Comparison of ENCODE assay signal across 9 cellular contexts in the genomic region with DNA sequence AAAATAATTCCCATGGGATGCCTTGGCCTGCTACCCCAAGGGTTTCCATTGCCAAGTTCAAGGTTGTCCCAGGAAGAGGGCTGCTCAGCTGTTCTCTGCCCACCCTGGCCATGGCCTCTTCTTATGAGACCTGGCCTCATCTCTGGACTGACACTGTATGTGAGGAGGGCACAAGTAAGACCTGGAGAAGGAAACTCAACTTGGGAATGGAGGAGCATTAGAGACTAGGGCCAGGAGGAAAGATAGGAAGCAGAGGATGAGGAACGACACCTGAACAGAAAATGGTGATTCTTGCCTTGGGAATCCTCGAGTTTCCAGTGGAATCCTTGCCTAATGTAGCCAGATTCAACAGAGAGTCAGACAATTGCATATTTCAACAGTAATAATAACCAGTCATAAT. TPM values are rescaled to one million over a fixed set of nuclear protein-coding genes. Genes with fewer than 3 reads are reported as not detected.
"Had no signal": no experiment of that assay in that cellular context is flagged by ENCODE, and none has a peak within 500 bp of the region (broad histone marks: within the 10 kb centered on the region; RNA-seq: fewer than 3 reads in every experiment).

No MANE protein-coding gene starts in this region.

- H3K27ac Mint-ChIP-seq: GM23338, H9, IgD-negative memory B cell had no signal

- H3K4me3 Mint-ChIP-seq: GM23338, H9, IgD-negative memory B cell had no signal

- ATAC-seq: GM23338 had no signal

- H3K27ac ChIP-seq: HL-60 had no signal

- FAIRE-seq: H1, H54 had no signal

- H3K4me2 ChIP-seq: GM23338 had no signal

- DNase-seq: H9, HCEC 1CT, KBM-7 had no signal

- H3K4me3 ChIP-seq: GM23338 had no signal

- H2AFZ ChIP-seq: GM23338 had no signal

RNA-seq across cellular contexts. Expression of a gene that starts 47.0 kb away (rescaled TPM):
- total RNA-seq: H1, HT1080 had no signal
- polyA plus RNA-seq: GM23338, IgD-negative memory B cell had no signal
